Comparison of ENCODE assay signal across 14 cellular contexts in the genomic region with DNA sequence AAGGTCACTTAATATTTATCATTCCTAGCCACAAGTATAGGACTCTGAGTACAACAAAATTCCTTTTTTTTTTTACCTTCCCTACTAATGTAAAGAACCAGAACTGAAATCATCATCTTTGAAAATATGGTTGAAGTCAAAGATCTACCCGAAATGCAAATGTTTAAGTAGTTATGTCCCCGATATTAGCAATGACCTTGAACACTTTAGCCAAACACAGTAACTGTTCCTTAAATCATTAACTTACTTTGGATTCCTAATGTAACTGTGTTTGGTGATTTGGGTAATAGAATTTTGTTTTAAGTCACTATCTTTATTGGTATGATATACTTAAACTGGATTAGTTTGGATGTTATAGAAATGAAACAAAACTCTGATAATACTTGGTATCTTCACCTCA. TPM values are rescaled to one million over a fixed set of nuclear protein-coding genes. Genes with fewer than 3 reads are reported as not detected.
DNase-seq lines count a peak whose midpoint lies in the region; ATAC-seq and TF ChIP-seq lines count a peak whose summit lies in the region.
"Had no signal": no experiment of that assay in that cellular context is flagged by ENCODE, and none has a peak within 500 bp of the region (broad histone marks: within the 10 kb centered on the region; RNA-seq: fewer than 3 reads in every experiment).

No MANE protein-coding gene starts in this region.

- no peaks in the 10 kb centered on the region for H3K27me3 ChIP-seq in CD4-positive, CD25-positive, alpha-beta regulatory T cell (ENCODE audit: control insufficient read depth, insufficient read depth, low read length)
- no peaks in the 10 kb centered on the region for H3K27me3 ChIP-seq in GM23338 (ENCODE audit: insufficient read depth)
- H3K27me3 ChIP-seq in OCI-LY3 (ENCODE audit: low read depth, low read length), result no peaks in the 10 kb centered on the region

- no peak for DNase-seq in CD4-positive, CD25-positive, alpha-beta regulatory T cell
- no peak for DNase-seq in GM23338 (ENCODE audit: low spot score)
- DNase-seq in memory B cell (ENCODE audit: low spot score in 2 of 2), result no peak
- no peak for DNase-seq in DMS 273 treated with DMSO at 0.1 percent for 48 hours (lab: John Stamatoyannopoulos, UW)
- DNase-seq in T-helper 2 cell treated with Interferon-gamma antibody and Interleukin-4, amounts not matched to agents 5 μg/mL and 100 μg/mL, for 36 hours (ENCODE audit: low spot score), result no peak
- no peak for DNase-seq in SKM-1 treated with dmso at 0.1 percent for 144 hours (lab: John Stamatoyannopoulos, UW; ENCODE audit: unreplicated experiment)
- DNase-seq: ACHN; BE2C; CD8-positive, alpha-beta memory T cell; H7; Karpas-422 had no signal

- no peaks in the 10 kb centered on the region for H3K9me3 Mint-ChIP-seq in CD4-positive, CD25-positive, alpha-beta regulatory T cell
- no peaks in the 10 kb centered on the region for H3K9me3 Mint-ChIP-seq in GM23338
- H3K9me3 Mint-ChIP-seq in memory B cell, result no peaks in the 10 kb centered on the region
- no peaks in the 10 kb centered on the region for H3K9me3 Mint-ChIP-seq in T-helper 2 cell treated with Interferon-gamma antibody and Interleukin-4, amounts not matched to agents 5 μg/mL and 100 μg/mL, for 36 hours
- H3K9me3 Mint-ChIP-seq: CD8-positive, alpha-beta memory T cell had no signal

- peaks cover 16% of the 10 kb centered on the region for H3K36me3 Mint-ChIP-seq in CD4-positive, CD25-positive, alpha-beta regulatory T cell
- 0 out of 3 replicates have a peak, but pooled peaks cover 2% of the 10 kb centered on the region for H3K36me3 Mint-ChIP-seq in GM23338 (ENCODE audit: low read depth)
- H3K36me3 Mint-ChIP-seq in memory B cell, result peaks cover 4% of the 10 kb centered on the region
- peaks cover 5% of the 10 kb centered on the region for H3K36me3 Mint-ChIP-seq in T-helper 2 cell treated with Interferon-gamma antibody and Interleukin-4, amounts not matched to agents 5 μg/mL and 100 μg/mL, for 36 hours (ENCODE audit: low read depth)

- no peaks in the 10 kb centered on the region for H3K27me3 Mint-ChIP-seq in CD4-positive, CD25-positive, alpha-beta regulatory T cell
- H3K27me3 Mint-ChIP-seq in GM23338 (ENCODE audit: insufficient read depth, low read depth, poor library complexity) (peaks cover 2% of the 10 kb centered on the region), memory B cell (no peaks in the 10 kb centered on the region)
- H3K27me3 Mint-ChIP-seq in T-helper 2 cell treated with Interferon-gamma antibody and Interleukin-4, amounts not matched to agents 5 μg/mL and 100 μg/mL, for 36 hours (ENCODE audit: low read depth), result no peaks in the 10 kb centered on the region
- H3K27me3 Mint-ChIP-seq: CD8-positive, alpha-beta memory T cell had no signal

- no peak overlapping the region for H3K4me3 ChIP-seq in CD4-positive, CD25-positive, alpha-beta regulatory T cell (ENCODE audit: low read depth, low read length)
- no peak overlapping the region for H3K4me3 ChIP-seq in GM23338
- H3K4me3 ChIP-seq in OCI-LY3 (ENCODE audit: low read length), result peak overlapping the region; percentile 18

- no peak for ATAC-seq in CD4-positive, CD25-positive, alpha-beta regulatory T cell (ENCODE audit: low read depth in 2 of 2)
- ATAC-seq in GM23338 (no peak), memory B cell (ENCODE audit: low read depth) (no peak), GM18907 (IDR thresholded peaks at IDR 0.05; ENCODE audit: unreplicated experiment) (no peak)

- H2AFZ ChIP-seq in GM23338 (no peak overlapping the region), OCI-LY3 (ENCODE audit: low read depth, low read length) (no peak overlapping the region)

- no peaks in the 10 kb centered on the region for H3F3A ChIP-seq in GM23338 (replicated peaks; ENCODE audit: low read depth)

- no peak overlapping the region for H3K27ac ChIP-seq in CD4-positive, CD25-positive, alpha-beta regulatory T cell (ENCODE audit: insufficient read depth, low read length, poor library complexity, severe bottlenecking)
- no peak overlapping the region for H3K27ac ChIP-seq in GM23338 (ENCODE audit: low read depth)
- peak overlapping the region; percentile 8; the same call in 1 of the 2 replicates for H3K27ac ChIP-seq in OCI-LY3 (ENCODE audit: low read length)
- H3K27ac ChIP-seq: C4-2B had no signal

- peak overlapping the region in 2 of 3 donors; percentile 71 to 80 for H3K27ac Mint-ChIP-seq in CD4-positive, CD25-positive, alpha-beta regulatory T cell
- 0 out of 2 replicates have a peak overlapping the region, but pooled peaks have one; percentile 5 for H3K27ac Mint-ChIP-seq in GM23338
- peak overlapping the region; percentile 97 for H3K27ac Mint-ChIP-seq in memory B cell
- H3K27ac Mint-ChIP-seq in T-helper 2 cell treated with Interferon-gamma antibody and Interleukin-4, amounts not matched to agents 5 μg/mL and 100 μg/mL, for 36 hours, result no peak overlapping the region

- H3K36me3 ChIP-seq in CD4-positive, CD25-positive, alpha-beta regulatory T cell (ENCODE audit: control insufficient read depth, insufficient read depth, low read length), result no peaks in the 10 kb centered on the region
- no peaks in the 10 kb centered on the region for H3K36me3 ChIP-seq in GM23338 (ENCODE audit: insufficient read depth)
- H3K36me3 ChIP-seq in OCI-LY3 (replicated peaks; ENCODE audit: low read depth, low read length), result peaks cover 8% of the 10 kb centered on the region
- H3K36me3 ChIP-seq: BE2C had no signal

- H3K79me2 ChIP-seq in GM23338 (replicated peaks; ENCODE audit: insufficient read depth) (peaks cover 85% of the 10 kb centered on the region), OCI-LY3 (ENCODE audit: low read length) (peaks cover 92% of the 10 kb centered on the region)

- no peaks in the 10 kb centered on the region for H3K9me3 ChIP-seq in CD4-positive, CD25-positive, alpha-beta regulatory T cell (ENCODE audit: control insufficient read depth in 2 of 2, low read length in 2 of 2)
- H3K9me3 ChIP-seq in OCI-LY3 (ENCODE audit: insufficient read depth, low read length), result no peaks in the 10 kb centered on the region
- H3K9me3 ChIP-seq: BE2C had no signal

- H4K20me1 ChIP-seq in GM23338 (replicated peaks; ENCODE audit: insufficient read depth) (no peaks in the 10 kb centered on the region), OCI-LY3 (ENCODE audit: insufficient read depth, low read length) (peaks cover 56% of the 10 kb centered on the region)

- H3K4me1 Mint-ChIP-seq in CD4-positive, CD25-positive, alpha-beta regulatory T cell, result peaks cover 16 to 31% (median 28%) of the 10 kb centered on the region in 4 donors
- H3K4me1 Mint-ChIP-seq in GM23338 (peaks cover 30% of the 10 kb centered on the region), memory B cell (peaks cover 20% of the 10 kb centered on the region)
- peaks cover 7% of the 10 kb centered on the region for H3K4me1 Mint-ChIP-seq in T-helper 2 cell treated with Interferon-gamma antibody and Interleukin-4, amounts not matched to agents 5 μg/mL and 100 μg/mL, for 36 hours (ENCODE audit: low read depth)

- H3K9me2 ChIP-seq in GM23338 (ENCODE audit: insufficient read depth), result no peaks in the 10 kb centered on the region

- no peak overlapping the region for H3K4me3 Mint-ChIP-seq in CD4-positive, CD25-positive, alpha-beta regulatory T cell
- H3K4me3 Mint-ChIP-seq in GM23338 (no peak overlapping the region), memory B cell (no peak overlapping the region)
- no peak overlapping the region for H3K4me3 Mint-ChIP-seq in T-helper 2 cell treated with Interferon-gamma antibody and Interleukin-4, amounts not matched to agents 5 μg/mL and 100 μg/mL, for 36 hours
- H3K4me3 Mint-ChIP-seq: CD8-positive, alpha-beta memory T cell had no signal

- no peak overlapping the region for H3K9ac ChIP-seq in OCI-LY3 (ENCODE audit: low read length)

- no peak overlapping the region for H3K4me2 ChIP-seq in GM23338
- H3K4me2 ChIP-seq in OCI-LY3 (ENCODE audit: low read length), result peak overlapping the region; percentile 90

- no peak for TF ChIP-seq CTCF in GM23338 (conservative IDR thresholded peaks at IDR 0.05; ENCODE audit: low read depth in 2 of 2)
- no peak for TF ChIP-seq CTCF in OCI-LY3 (IDR thresholded peaks at IDR 0.05; ENCODE audit: low read depth, low read length)

- no peaks in the 10 kb centered on the region for H3K4me1 ChIP-seq in CD4-positive, CD25-positive, alpha-beta regulatory T cell (ENCODE audit: control insufficient read depth, insufficient read depth, low read length, poor library complexity, severe bottlenecking)
- peaks cover 52% of the 10 kb centered on the region for H3K4me1 ChIP-seq in GM23338 (ENCODE audit: insufficient read depth)
- peaks cover 58% of the 10 kb centered on the region for H3K4me1 ChIP-seq in OCI-LY3 (ENCODE audit: low read length)
- H3K4me1 ChIP-seq: BE2C had no signal

RNA-seq across cellular contexts. Expression of gene ITPR2, which starts 14.4 kb away (rescaled TPM):
- 54.1 TPM for total RNA-seq in CD4-positive, CD25-positive, alpha-beta regulatory T cell
- 10 to 100 TPM in 3 of 4 donors, 1 to 10 TPM in 1; 9.9 to 15.8 (median 11.3) TPM for polyA plus RNA-seq in CD4-positive, CD25-positive, alpha-beta regulatory T cell
- total RNA-seq in GM23338 (2014; rRNA removed; shearing (Covaris generic)), result 55.0 and 65.2 TPM in 2 replicates
- 38.4 and 44.5 TPM in 2 replicates for polyA plus RNA-seq in GM23338 (2016; fragmentation: Nextera tagmentation; extraction: Ambion mirVana)
